Comparison of ENCODE assay signal across 1 cellular context in genomic region chr17:57534863-57535651, GRCh38.
A peak's percentile ranks its signal among the peaks of the same experiment; 100 is the strongest.
TF ChIP-seq lines count a peak whose summit lies in the region.

No MANE protein-coding gene starts in this region.

TF ChIP-seq in HepG2, 621 proteins besides CTCF, POLR2A, EP300 and RAD21 (continued from another document):
- TF ChIP-seq ZNF687 (CRISPR knock-in tag; IDR thresholded peaks at IDR 0.05) = peak; percentile 47; the same call in 1 of the 2 replicates
- TF ChIP-seq PPARG (CRISPR knock-in tag; conservative IDR thresholded peaks at IDR 0.05) = no peak
- peak; percentile 58 for TF ChIP-seq ZNF143 (CRISPR knock-in tag; IDR thresholded peaks at IDR 0.05)
- no peak for TF ChIP-seq CENPBD1 (CRISPR knock-in tag; IDR thresholded peaks at IDR 0.05; ENCODE audit: borderline replicate concordance, low read depth)
- TF ChIP-seq ZNF232 (CRISPR knock-in tag; IDR thresholded peaks at IDR 0.05; ENCODE audit: borderline replicate concordance) = no peak
- no peak for TF ChIP-seq ZSCAN29 (CRISPR knock-in tag; conservative IDR thresholded peaks at IDR 0.05)
- 0 out of 2 replicates have a peak, but pooled peaks have one; percentile 20 for TF ChIP-seq NR2F2 (IDR thresholded peaks at IDR 0.05; ENCODE audit: borderline replicate concordance, low read depth)
- no peak for TF ChIP-seq ZNF644 (CRISPR knock-in tag; IDR thresholded peaks at IDR 0.05; ENCODE audit: low read depth)
- TF ChIP-seq ZNF101 (CRISPR knock-in tag; IDR thresholded peaks at IDR 0.05; ENCODE audit: borderline replicate concordance, low read depth) = no peak
- TF ChIP-seq NFKB2 (CRISPR knock-in tag; IDR thresholded peaks at IDR 0.05; ENCODE audit: borderline replicate concordance) = peak; percentile 44; the same call in 1 of the 2 replicates
- TF ChIP-seq ZFX (CRISPR knock-in tag; IDR thresholded peaks at IDR 0.05; ENCODE audit: low read depth) = peak; percentile 37; the same call in 1 of the 2 replicates
- 0 out of 2 replicates have a peak, but pooled peaks have one; percentile 40 for TF ChIP-seq BORCS8-MEF2B (CRISPR knock-in tag; IDR thresholded peaks at IDR 0.05)
- TF ChIP-seq ZBTB38 (CRISPR knock-in tag; IDR thresholded peaks at IDR 0.05) = peak; percentile 28; the same call in 1 of the 2 replicates
- no peak for TF ChIP-seq ZNF709 (CRISPR knock-in tag; IDR thresholded peaks at IDR 0.05)
- no peak for TF ChIP-seq ZNF431 (CRISPR knock-in tag; IDR thresholded peaks at IDR 0.05; ENCODE audit: borderline replicate concordance, low read depth)
- no peak for TF ChIP-seq ZNF674 (CRISPR knock-in tag; IDR thresholded peaks at IDR 0.05; ENCODE audit: low read depth)
- TF ChIP-seq EED (CRISPR knock-in tag; IDR thresholded peaks at IDR 0.05) = 0 out of 2 replicates have a peak, but pooled peaks have one; percentile 36
- TF ChIP-seq ZNF660 (CRISPR knock-in tag; IDR thresholded peaks at IDR 0.05; ENCODE audit: borderline replicate concordance, low read depth) = no peak
- no peak for TF ChIP-seq ZNF33B (CRISPR knock-in tag; IDR thresholded peaks at IDR 0.05)
- no peak for TF ChIP-seq ZNF225 (CRISPR knock-in tag; IDR thresholded peaks at IDR 0.05)
